In the genomic region with DNA sequence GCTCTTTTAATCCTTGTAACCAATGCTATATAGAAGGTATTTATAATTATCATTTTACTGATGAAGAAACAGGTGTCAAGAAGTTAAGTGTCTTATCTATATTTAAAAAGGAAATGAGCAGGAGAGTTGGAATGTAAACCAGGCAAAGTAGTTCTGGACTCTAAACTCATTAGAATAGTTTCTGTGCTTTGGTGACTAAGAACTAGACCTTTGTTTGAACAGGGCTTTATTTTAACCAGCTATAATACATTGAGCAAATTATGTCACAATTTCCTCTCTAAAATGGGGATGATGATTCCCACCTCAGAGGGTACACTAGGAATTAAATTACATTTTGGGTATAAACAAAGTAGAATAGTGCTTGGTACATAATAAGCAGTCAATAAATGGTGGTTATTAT, we compare ENCODE assay signal across 22 cellular contexts.
DNase-seq lines count a peak whose midpoint lies in the region; ATAC-seq, FAIRE-seq and TF ChIP-seq lines count a peak whose summit lies in the region.
"Had no signal": no experiment of that assay in that cellular context is flagged by ENCODE, and none has a peak within 500 bp of the region (broad histone marks: within the 10 kb centered on the region; RNA-seq: fewer than 3 reads in every experiment).

No MANE protein-coding gene starts in this region.

- H3F3A ChIP-seq in GM23248 (ENCODE audit: insufficient read depth) = 0 out of 2 replicates have a peak, but pooled peaks cover 10% of the 10 kb centered on the region

- H3K36me3 ChIP-seq in GM23248 (ENCODE audit: low read depth) (no peaks in the 10 kb centered on the region), astrocyte (ENCODE audit: insufficient read depth, low read length) (no peaks in the 10 kb centered on the region), kidney (ENCODE audit: control insufficient read depth in 1 of 2, insufficient read depth in 2 of 2, low read length in 2 of 2) (no peaks in the 10 kb centered on the region), upper lobe of right lung (no peaks in the 10 kb centered on the region)
- H3K36me3 ChIP-seq: ascending aorta; BLaER1 treated with 17β-estradiol and CSF1 and Interleukin-3, amounts not matched to agents 10 nM and 100 nM; gastrocnemius medialis; lower lobe of right lung; pancreas; uterus had no signal

- TF ChIP-seq CTCF in astrocyte (IDR thresholded peaks at IDR 0.05; ENCODE audit: insufficient read depth, low read depth, low read length) = no peak
- no peak for TF ChIP-seq CTCF in kidney (IDR thresholded peaks at IDR 0.05; ENCODE audit: borderline replicate concordance, extremely low read depth, insufficient read depth)
- TF ChIP-seq CTCF in upper lobe of right lung (IDR thresholded peaks at IDR 0.05) = no peak
- TF ChIP-seq CTCF in nephron progenitor cell (IDR thresholded peaks at IDR 0.05) = no peak

- no peak overlapping the region for H2AFZ ChIP-seq in GM23248
- no peak overlapping the region for H2AFZ ChIP-seq in astrocyte (ENCODE audit: low read depth, low read length)

- no peak overlapping the region for H3K4me2 ChIP-seq in GM23248 (ENCODE audit: unreplicated experiment)
- H3K4me2 ChIP-seq in astrocyte (ENCODE audit: low read length) = no peak overlapping the region
- H3K4me2 ChIP-seq: BLaER1 treated with 17β-estradiol and CSF1 and Interleukin-3, amounts not matched to agents 10 nM and 100 nM had no signal

- peaks cover 5% of the 10 kb centered on the region for H3K4me1 Mint-ChIP-seq in astrocyte (ENCODE audit: low read depth, unreplicated experiment)
- H3K4me1 Mint-ChIP-seq in activated naive CD8-positive, alpha-beta T cell treated with anti-CD3 and anti-CD28 coated beads, Interleukin-2, amount 50 U/mL, for 24 hours = no peaks in the 10 kb centered on the region
- no peaks in the 10 kb centered on the region for H3K4me1 Mint-ChIP-seq in nephron progenitor cell
- H3K4me1 Mint-ChIP-seq: IgD-negative memory B cell; naive thymus-derived CD4-positive, alpha-beta T cell had no signal

- no peak for FAIRE-seq in astrocyte (lab: Jason Lieb, UNC)
- peak; percentile 86 for FAIRE-seq in kidney (lab: Jason Lieb, UNC)
- FAIRE-seq: pancreas had no signal

- H3K4me3 ChIP-seq in GM23248 (no peak overlapping the region), astrocyte (ENCODE audit: insufficient read depth, low read depth, low read length) (no peak overlapping the region), kidney (ENCODE audit: low read length in 2 of 2) (no peak overlapping the region), upper lobe of right lung (no peak overlapping the region)
- H3K4me3 ChIP-seq: ascending aorta; BLaER1 treated with 17β-estradiol and CSF1 and Interleukin-3, amounts not matched to agents 10 nM and 100 nM; gastrocnemius medialis; lower lobe of right lung; pancreas; uterus had no signal

- H3K36me3 Mint-ChIP-seq in astrocyte (ENCODE audit: low read depth, unreplicated experiment) (no peaks in the 10 kb centered on the region), nephron progenitor cell (ENCODE audit: low read depth) (no peaks in the 10 kb centered on the region)
- no peaks in the 10 kb centered on the region for H3K36me3 Mint-ChIP-seq in activated naive CD8-positive, alpha-beta T cell treated with anti-CD3 and anti-CD28 coated beads, Interleukin-2, amount 50 U/mL, for 24 hours (ENCODE audit: low read depth)
- H3K36me3 Mint-ChIP-seq: naive thymus-derived CD4-positive, alpha-beta T cell had no signal

- H3K27me3 Mint-ChIP-seq in astrocyte (ENCODE audit: low read depth, unreplicated experiment) (no peaks in the 10 kb centered on the region), nephron progenitor cell (ENCODE audit: low read depth, poor library complexity) (no peaks in the 10 kb centered on the region)
- H3K27me3 Mint-ChIP-seq in activated naive CD8-positive, alpha-beta T cell treated with anti-CD3 and anti-CD28 coated beads, Interleukin-2, amount 50 U/mL, for 24 hours = no peaks in the 10 kb centered on the region
- H3K27me3 Mint-ChIP-seq: IgD-negative memory B cell; naive thymus-derived CD4-positive, alpha-beta T cell had no signal

- H3K4me1 ChIP-seq in GM23248 (ENCODE audit: insufficient read depth) (peaks cover 8% of the 10 kb centered on the region), astrocyte (ENCODE audit: insufficient read depth, low read length) (no peaks in the 10 kb centered on the region), kidney (ENCODE audit: control insufficient read depth in 1 of 2, insufficient read depth in 1 of 2, low read depth in 1 of 2, low read length in 2 of 2) (no peaks in the 10 kb centered on the region), upper lobe of right lung (no peaks in the 10 kb centered on the region)
- H3K4me1 ChIP-seq: ascending aorta; BLaER1 treated with 17β-estradiol and CSF1 and Interleukin-3, amounts not matched to agents 10 nM and 100 nM; gastrocnemius medialis; lower lobe of right lung; pancreas; uterus had no signal

- in situ Hi-C loops in GM23248 (cut with MboI) = no loop called here

- H4K20me1 ChIP-seq in GM23248 (ENCODE audit: insufficient read depth) (no peaks in the 10 kb centered on the region), astrocyte (ENCODE audit: insufficient read depth, low read length) (no peaks in the 10 kb centered on the region)
- H4K20me1 ChIP-seq: BLaER1 treated with 17β-estradiol and CSF1 and Interleukin-3, amounts not matched to agents 10 nM and 100 nM had no signal

- H3K27me3 ChIP-seq in GM23248 (replicated peaks; ENCODE audit: insufficient read depth) (no peaks in the 10 kb centered on the region), astrocyte (ENCODE audit: insufficient read depth, low read length) (no peaks in the 10 kb centered on the region), upper lobe of right lung (no peaks in the 10 kb centered on the region)
- H3K27me3 ChIP-seq: ascending aorta; BLaER1 treated with 17β-estradiol and CSF1 and Interleukin-3, amounts not matched to agents 10 nM and 100 nM; gastrocnemius medialis; pancreas; uterus had no signal

- DNase-seq in GM23248 = peak; percentile 35
- DNase-seq in astrocyte (ENCODE audit: low read depth) = peak; percentile 34
- DNase-seq in kidney = no peak
- no peak for DNase-seq in upper lobe of right lung
- no peak for DNase-seq in activated naive CD8-positive, alpha-beta T cell treated with anti-CD3 and anti-CD28 coated beads, Interleukin-2, amount 50 U/mL, for 24 hours
- no peak for DNase-seq in nephron progenitor cell
- DNase-seq: activated CD4-positive, alpha-beta T cell treated with anti-CD3 and anti-CD28 coated beads, Interleukin-2, amount 50 U/mL, for 1 hour; activated gamma-delta T cell treated with Interleukin-2 at 50 U/mL for 16 hours; gastrocnemius medialis; lower lobe of right lung; MV-4-11; naive thymus-derived CD4-positive, alpha-beta T cell; NCI-H1930; NCI-H510A; pancreas; stimulated activated CD4-positive, alpha-beta T cell treated with anti-CD3 and anti-CD28 coated beads, Interleukin-4, amount 100 ng/mL, for 24 hours; uterus had no signal

- H3K9ac ChIP-seq in GM23248 (no peak overlapping the region), astrocyte (ENCODE audit: low read length) (no peak overlapping the region), kidney (ENCODE audit: low read length in 2 of 2) (no peak overlapping the region)
- H3K9ac ChIP-seq: BLaER1 treated with 17β-estradiol and CSF1 and Interleukin-3, amounts not matched to agents 10 nM and 100 nM had no signal

- H3K27ac ChIP-seq in GM23248 (no peak overlapping the region), astrocyte (ENCODE audit: low read depth, low read length) (no peak overlapping the region), kidney (ENCODE audit: low read depth in 2 of 2, low read length in 2 of 2) (no peak overlapping the region), upper lobe of right lung (no peak overlapping the region)
- H3K27ac ChIP-seq: ascending aorta; BLaER1 treated with 17β-estradiol and CSF1 and Interleukin-3, amounts not matched to agents 10 nM and 100 nM; gastrocnemius medialis; lower lobe of right lung; pancreas; uterus had no signal

- H3K4me3 Mint-ChIP-seq in astrocyte (ENCODE audit: unreplicated experiment) (no peak overlapping the region), nephron progenitor cell (no peak overlapping the region)
- H3K4me3 Mint-ChIP-seq in activated naive CD8-positive, alpha-beta T cell treated with anti-CD3 and anti-CD28 coated beads, Interleukin-2, amount 50 U/mL, for 24 hours = no peak overlapping the region
- H3K4me3 Mint-ChIP-seq: IgD-negative memory B cell; naive thymus-derived CD4-positive, alpha-beta T cell had no signal

- intact Hi-C loops in kidney (cut with DNase I) = no loop called here
- intact Hi-C loops in upper lobe of right lung (cut with DNase I) = no loop called here

- H3K9me3 ChIP-seq in GM23248 (ENCODE audit: low read depth) (no peaks in the 10 kb centered on the region), astrocyte (ENCODE audit: insufficient read depth, low read depth, low read length) (no peaks in the 10 kb centered on the region), kidney (ENCODE audit: control insufficient read depth in 1 of 2, low read length in 2 of 2) (no peaks in the 10 kb centered on the region), upper lobe of right lung (no peaks in the 10 kb centered on the region)
- H3K9me3 ChIP-seq: ascending aorta; BLaER1 treated with 17β-estradiol and CSF1 and Interleukin-3, amounts not matched to agents 10 nM and 100 nM; gastrocnemius medialis; lower lobe of right lung; pancreas; uterus had no signal

- H3K9me3 Mint-ChIP-seq in astrocyte (ENCODE audit: unreplicated experiment) (no peaks in the 10 kb centered on the region), nephron progenitor cell (no peaks in the 10 kb centered on the region)
- H3K9me3 Mint-ChIP-seq in activated naive CD8-positive, alpha-beta T cell treated with anti-CD3 and anti-CD28 coated beads, Interleukin-2, amount 50 U/mL, for 24 hours = peaks cover 5% of the 10 kb centered on the region

- no peaks in the 10 kb centered on the region for H3K9me2 ChIP-seq in GM23248 (ENCODE audit: insufficient read depth)

- ATAC-seq in upper lobe of right lung (peak; percentile 69), HG03439 (IDR thresholded peaks at IDR 0.05; ENCODE audit: unreplicated experiment) (no peak)
- ATAC-seq in activated naive CD8-positive, alpha-beta T cell treated with anti-CD3 and anti-CD28 coated beads, Interleukin-2, amount 50 U/mL, for 24 hours = no peak
- ATAC-seq: gastrocnemius medialis; naive thymus-derived CD4-positive, alpha-beta T cell; pancreas; Right ventricle myocardium inferior had no signal

- H3K79me2 ChIP-seq in GM23248 (ENCODE audit: insufficient read depth) (no peaks in the 10 kb centered on the region), astrocyte (ENCODE audit: insufficient read depth, low read length) (no peaks in the 10 kb centered on the region)

- no peak overlapping the region for H3K27ac Mint-ChIP-seq in astrocyte (ENCODE audit: unreplicated experiment)
- no peak overlapping the region for H3K27ac Mint-ChIP-seq in activated naive CD8-positive, alpha-beta T cell treated with anti-CD3 and anti-CD28 coated beads, Interleukin-2, amount 50 U/mL, for 24 hours
- H3K27ac Mint-ChIP-seq in nephron progenitor cell = no peak overlapping the region
- H3K27ac Mint-ChIP-seq: IgD-negative memory B cell; naive thymus-derived CD4-positive, alpha-beta T cell had no signal

Comparison
In these comparisons a context has a peak if more than half of its experiments do, and no peak if none do; other contexts are left out.
1. DNase-seq: peak in GM23248 (single experiment) and astrocyte (single experiment); none in kidney (single experiment), upper lobe of right lung (single experiment), activated naive CD8-positive, alpha-beta T cell treated with anti-CD3 and anti-CD28 coated beads, Interleukin-2, amount 50 U/mL, for 24 hours (single experiment) and nephron progenitor cell (single experiment).